In the genomic region with DNA sequence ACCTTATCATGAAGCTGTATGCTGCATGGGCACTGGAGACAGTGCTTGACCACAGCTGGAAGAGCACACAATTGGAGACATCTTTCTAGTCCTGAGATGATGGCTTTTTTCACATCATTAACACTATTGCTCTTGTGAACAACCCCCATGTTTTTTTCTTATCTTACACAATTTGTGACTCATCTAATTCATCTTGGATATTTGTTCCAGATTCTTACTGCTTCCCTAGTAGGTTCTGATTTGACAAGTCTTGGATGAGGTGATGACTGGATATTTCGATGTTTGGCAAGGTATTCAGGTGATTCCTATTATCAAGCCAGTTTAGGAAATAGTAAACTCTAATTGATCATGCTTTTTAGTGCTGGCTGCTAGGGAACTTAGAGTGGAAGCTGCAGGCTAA, we compare ENCODE assay signal across 29 cellular contexts. TPM values are rescaled to one million over a fixed set of nuclear protein-coding genes. Genes with fewer than 3 reads are reported as not detected.
"Had no signal": no experiment of that assay in that cellular context is flagged by ENCODE, and none has a peak within 500 bp of the region (broad histone marks: within the 10 kb centered on the region; RNA-seq: fewer than 3 reads in every experiment).

No MANE protein-coding gene starts in this region.

- H3K27me3 ChIP-seq: neutrophil, ovary, sigmoid colon, tibial artery had no signal

- H3K4me2 ChIP-seq: smooth muscle cell had no signal

- H3K4me3 ChIP-seq: heart left ventricle, ovary, prostate gland, sigmoid colon, smooth muscle cell, stomach, suprapubic skin, tibial artery had no signal

- H3K4me3 Mint-ChIP-seq: activated CD4-positive, alpha-beta memory T cell treated with anti-CD3 and anti-CD28 coated beads, Interleukin-2, amount 10 ng/mL, durations not matched to agents 7 days and 5 days; activated CD4-positive, alpha-beta T cell treated with anti-CD3 and anti-CD28 coated beads, Interleukin-2, amount 10 ng/mL, durations not matched to agents 7 days and 5 days; activated naive CD4-positive, alpha-beta T cell treated with anti-CD3 and anti-CD28 coated beads, Interleukin-2, amount 50 U/mL, for 24 hours; activated naive CD8-positive, alpha-beta T cell treated with anti-CD3 and anti-CD28 coated beads, Interleukin-2, amount 50 U/mL, for 24 hours; activated T-cell treated with anti-CD3 and anti-CD28 coated beads, Interleukin-2, amount 50 U/mL, for 4 hours; activated T-helper 17 cell treated with anti-CD3 and anti-CD28 coated beads, Interleukin-2, amount 50 U/mL, for 72 hours; immature natural killer cell; mesothelial cell of epicardium; naive B cell; nephron progenitor cell; stimulated activated naive B cell treated with anti-CD40 and anti-IgM and Interleukin-4, amounts not matched to agents 10 μg/mL and 1 μg/mL and 100 μg/mL, for 72 hours; WTC11 had no signal

- ATAC-seq: activated naive CD8-positive, alpha-beta T cell treated with anti-CD3 and anti-CD28 coated beads, Interleukin-2, amount 50 U/mL, for 24 hours; activated T-cell treated with anti-CD3 and anti-CD28 coated beads, Interleukin-2, amount 50 U/mL, for 4 hours; activated T-helper 17 cell treated with anti-CD3 and anti-CD28 coated beads, Interleukin-2, amount 50 U/mL, for 72 hours; heart left ventricle; left colon; stimulated activated naive B cell treated with anti-CD40 and anti-IgM and Interleukin-4, amounts not matched to agents 10 μg/mL and 1 μg/mL and 100 μg/mL, for 72 hours; WTC11 had no signal

- H3K36me3 ChIP-seq: heart left ventricle, neutrophil, ovary, prostate gland, sigmoid colon, stomach, suprapubic skin, tibial artery had no signal

- H3K9me3 Mint-ChIP-seq: activated CD4-positive, alpha-beta memory T cell treated with anti-CD3 and anti-CD28 coated beads, Interleukin-2, amount 10 ng/mL, durations not matched to agents 7 days and 5 days; activated CD4-positive, alpha-beta T cell treated with anti-CD3 and anti-CD28 coated beads, Interleukin-2, amount 10 ng/mL, durations not matched to agents 7 days and 5 days; activated naive CD4-positive, alpha-beta T cell treated with anti-CD3 and anti-CD28 coated beads, Interleukin-2, amount 50 U/mL, for 24 hours; activated T-helper 17 cell treated with anti-CD3 and anti-CD28 coated beads, Interleukin-2, amount 50 U/mL, for 72 hours; immature natural killer cell; stimulated activated naive B cell treated with anti-CD40 and anti-IgM and Interleukin-4, amounts not matched to agents 10 μg/mL and 1 μg/mL and 100 μg/mL, for 72 hours had no signal

- H3K27ac Mint-ChIP-seq: activated CD4-positive, alpha-beta memory T cell treated with anti-CD3 and anti-CD28 coated beads, Interleukin-2, amount 10 ng/mL, durations not matched to agents 7 days and 5 days; activated CD4-positive, alpha-beta T cell treated with anti-CD3 and anti-CD28 coated beads, Interleukin-2, amount 10 ng/mL, durations not matched to agents 7 days and 5 days; activated naive CD4-positive, alpha-beta T cell treated with anti-CD3 and anti-CD28 coated beads, Interleukin-2, amount 50 U/mL, for 24 hours; activated naive CD8-positive, alpha-beta T cell treated with anti-CD3 and anti-CD28 coated beads, Interleukin-2, amount 50 U/mL, for 24 hours; activated T-helper 17 cell treated with anti-CD3 and anti-CD28 coated beads, Interleukin-2, amount 50 U/mL, for 72 hours; immature natural killer cell; mesothelial cell of epicardium; naive B cell; nephron progenitor cell; stimulated activated naive B cell treated with anti-CD40 and anti-IgM and Interleukin-4, amounts not matched to agents 10 μg/mL and 1 μg/mL and 100 μg/mL, for 72 hours; WTC11 had no signal

- H3K4me1 Mint-ChIP-seq: activated CD4-positive, alpha-beta memory T cell treated with anti-CD3 and anti-CD28 coated beads, Interleukin-2, amount 10 ng/mL, durations not matched to agents 7 days and 5 days; activated CD4-positive, alpha-beta T cell treated with anti-CD3 and anti-CD28 coated beads, Interleukin-2, amount 10 ng/mL, durations not matched to agents 7 days and 5 days; activated naive CD4-positive, alpha-beta T cell treated with anti-CD3 and anti-CD28 coated beads, Interleukin-2, amount 50 U/mL, for 24 hours; activated naive CD8-positive, alpha-beta T cell treated with anti-CD3 and anti-CD28 coated beads, Interleukin-2, amount 50 U/mL, for 24 hours; activated T-helper 17 cell treated with anti-CD3 and anti-CD28 coated beads, Interleukin-2, amount 50 U/mL, for 72 hours; immature natural killer cell; naive B cell; stimulated activated naive B cell treated with anti-CD40 and anti-IgM and Interleukin-4, amounts not matched to agents 10 μg/mL and 1 μg/mL and 100 μg/mL, for 72 hours had no signal

- H3K36me3 Mint-ChIP-seq: activated naive CD4-positive, alpha-beta T cell treated with anti-CD3 and anti-CD28 coated beads, Interleukin-2, amount 50 U/mL, for 24 hours; immature natural killer cell; mesothelial cell of epicardium; naive B cell; stimulated activated naive B cell treated with anti-CD40 and anti-IgM and Interleukin-4, amounts not matched to agents 10 μg/mL and 1 μg/mL and 100 μg/mL, for 72 hours; WTC11 had no signal

- H3K27me3 Mint-ChIP-seq: activated CD4-positive, alpha-beta memory T cell treated with anti-CD3 and anti-CD28 coated beads, Interleukin-2, amount 10 ng/mL, durations not matched to agents 7 days and 5 days had no signal

- DNase-seq: activated CD4-positive, alpha-beta memory T cell treated with anti-CD3 and anti-CD28 coated beads, Interleukin-2, amount 10 ng/mL, durations not matched to agents 7 days and 5 days; activated CD4-positive, alpha-beta T cell treated with anti-CD3 and anti-CD28 coated beads for 1 hour; activated CD4-positive, alpha-beta T cell treated with anti-CD3 and anti-CD28 coated beads, Interleukin-2, amount 10 ng/mL, durations not matched to agents 7 days and 5 days; activated naive CD8-positive, alpha-beta T cell treated with anti-CD3 and anti-CD28 coated beads, Interleukin-2, amount 50 U/mL, for 24 hours; activated T-cell treated with anti-CD3 and anti-CD28 coated beads, Interleukin-2, amount 50 U/mL, for 4 hours; effector CD8-positive, alpha-beta T cell; heart left ventricle; hypothalamus; immature natural killer cell; kidney; left colon; mammary epithelial cell; naive B cell; nephron progenitor cell; ovary; sigmoid colon; stimulated activated CD4-positive, alpha-beta T cell treated with anti-CD3 and anti-CD28 coated beads, Interleukin-1b, Interleukin-23, amount 100 ng/mL, for 48 hours; stimulated activated naive B cell treated with anti-CD40 and anti-IgM and Interleukin-4, amounts not matched to agents 10 μg/mL and 1 μg/mL and 100 μg/mL, for 72 hours; stomach; T-helper 2 cell; tibial artery had no signal

- H3K4me1 ChIP-seq: prostate gland, stomach, suprapubic skin had no signal

- H3K9me3 ChIP-seq: heart left ventricle, neutrophil, ovary, prostate gland, sigmoid colon, stomach, suprapubic skin, tibial artery had no signal

- H3K27ac ChIP-seq: heart left ventricle, neutrophil, ovary, prostate gland, stomach, suprapubic skin, tibial artery had no signal

RNA-seq across cellular contexts. Expression of a gene that starts 23.7 kb away (rescaled TPM):
- total RNA-seq: WTC11 had no signal
